Comparison of ENCODE assay signal across 1 cellular context in the genomic region with DNA sequence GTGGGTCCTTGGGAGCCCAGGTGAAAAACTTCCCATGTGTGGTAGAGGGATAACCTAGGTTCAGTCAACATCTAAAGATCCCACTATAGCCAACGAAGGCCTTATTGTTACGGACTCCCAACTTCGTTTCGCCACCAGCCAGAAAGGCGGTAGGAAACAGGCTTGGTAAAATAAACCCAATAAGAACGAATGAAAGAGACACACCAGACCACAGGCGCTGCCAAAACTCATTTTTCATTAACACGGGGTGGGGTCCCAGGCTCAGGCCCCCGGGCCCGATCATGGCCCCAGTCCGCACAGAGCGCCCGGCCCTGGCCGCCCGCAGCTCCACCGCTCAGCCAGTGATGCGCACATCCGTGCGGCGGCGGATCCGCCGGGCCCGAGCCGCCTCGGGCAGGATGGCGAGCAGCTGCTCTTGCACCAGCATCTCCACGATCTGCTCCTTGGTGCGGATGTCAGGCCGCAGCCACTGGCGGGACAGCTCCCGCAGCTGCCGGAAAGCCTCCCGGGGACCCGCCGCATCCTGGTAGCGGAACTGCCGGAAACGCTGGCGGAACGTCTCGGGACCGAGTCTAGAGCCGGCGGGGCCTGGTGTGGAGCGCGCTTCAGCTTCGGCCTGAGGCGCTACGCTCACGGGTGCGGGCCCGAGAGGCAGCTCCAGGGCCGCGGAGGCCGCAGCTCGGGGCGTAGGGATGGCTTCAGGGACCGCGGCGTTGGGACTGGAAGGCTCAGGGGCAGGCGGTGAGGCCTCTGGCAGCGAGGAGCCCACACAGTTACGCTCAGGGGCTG.
TF ChIP-seq lines count a peak whose summit lies in the region.

No MANE protein-coding gene starts in this region.

TF ChIP-seq in HepG2, 621 proteins besides CTCF, POLR2A, EP300 and RAD21 (continued from another document and continues in another):
- TF ChIP-seq ZKSCAN5 (CRISPR knock-in tag; IDR thresholded peaks at IDR 0.05) (peak; percentile 24; the same call in 1 of the 2 replicates), ZSCAN22 (CRISPR knock-in tag; IDR thresholded peaks at IDR 0.05) (0 out of 2 replicates have a peak, but pooled peaks have one; percentile 65), GFI1 (CRISPR knock-in tag; IDR thresholded peaks at IDR 0.05; ENCODE audit: borderline replicate concordance) (no peak), NR0B2 (CRISPR knock-in tag; IDR thresholded peaks at IDR 0.05) (no peak), ZNF274 (CRISPR knock-in tag; IDR thresholded peaks at IDR 0.05) (peak; percentile 89; the same call in 1 of the 2 replicates), GMEB1 (CRISPR knock-in tag; IDR thresholded peaks at IDR 0.05; ENCODE audit: borderline replicate concordance) (no peak), PBX3 (CRISPR knock-in tag; IDR thresholded peaks at IDR 0.05; ENCODE audit: borderline replicate concordance) (0 out of 2 replicates have a peak, but pooled peaks have one; percentile 70), ZBTB7B (CRISPR knock-in tag; IDR thresholded peaks at IDR 0.05) (peak; percentile 13; the same call in 1 of the 2 replicates), PAWR (CRISPR knock-in tag; IDR thresholded peaks at IDR 0.05; ENCODE audit: borderline replicate concordance) (peak; percentile 88; the same call in 1 of the 2 replicates), SRSF4 (IDR thresholded peaks at IDR 0.05; ENCODE audit: low read depth, low read length, poor library complexity, severe bottlenecking) (no peak), KAT7 (CRISPR knock-in tag; IDR thresholded peaks at IDR 0.05; ENCODE audit: borderline replicate concordance) (peak; percentile 93; the same call in 1 of the 2 replicates), NFKB2 (CRISPR knock-in tag; IDR thresholded peaks at IDR 0.05; ENCODE audit: borderline replicate concordance) (no peak; the same call in 1 of the 2 replicates), DR1 (CRISPR knock-in tag; IDR thresholded peaks at IDR 0.05) (no peak), AGO2 (optimal IDR thresholded peaks at IDR 0.05; ENCODE audit: low read depth, low read length) (peak; percentile 99), ZNF224 (CRISPR knock-in tag; IDR thresholded peaks at IDR 0.05) (no peak), TCF7 (IDR thresholded peaks at IDR 0.05; ENCODE audit: low read depth) (no peak), ZNF607 (CRISPR knock-in tag; IDR thresholded peaks at IDR 0.05; ENCODE audit: borderline replicate concordance) (no peak; the same call in 1 of the 2 replicates), ZNF709 (CRISPR knock-in tag; IDR thresholded peaks at IDR 0.05) (no peak; the same call in 1 of the 2 replicates), KDM6A (CRISPR knock-in tag; IDR thresholded peaks at IDR 0.05; ENCODE audit: low read depth) (no peak), ZSCAN30 (CRISPR knock-in tag; IDR thresholded peaks at IDR 0.05) (no peak; the same call in none of the 2 replicates), RBFOX2 (IDR thresholded peaks at IDR 0.05; ENCODE audit: low read depth, low read length) (no peak), ZNF615 (CRISPR knock-in tag; IDR thresholded peaks at IDR 0.05; ENCODE audit: borderline replicate concordance) (no peak), GPBP1L1 (CRISPR knock-in tag; IDR thresholded peaks at IDR 0.05) (no peak), ZNF362 (CRISPR knock-in tag; IDR thresholded peaks at IDR 0.05; ENCODE audit: borderline replicate concordance) (no peak), ZNF563 (CRISPR knock-in tag; IDR thresholded peaks at IDR 0.05) (no peak), TFE3 (CRISPR knock-in tag; IDR thresholded peaks at IDR 0.05) (no peak; the same call in 1 of the 2 replicates), RFX5 (IDR thresholded peaks at IDR 0.05; ENCODE audit: low read depth, low read length) (no peak), ZNF501 (CRISPR knock-in tag; IDR thresholded peaks at IDR 0.05) (no peak), ZNF749 (CRISPR knock-in tag; IDR thresholded peaks at IDR 0.05; ENCODE audit: borderline replicate concordance) (no peak), ZNF256 (CRISPR knock-in tag; conservative IDR thresholded peaks at IDR 0.05) (peak; percentile 65; the same call in 1 of the 2 replicates), KLF11 (CRISPR knock-in tag; IDR thresholded peaks at IDR 0.05) (no peak; the same call in 1 of the 2 replicates), ZNF34 (CRISPR knock-in tag; IDR thresholded peaks at IDR 0.05; ENCODE audit: borderline replicate concordance) (no peak), KAT8 (CRISPR knock-in tag; IDR thresholded peaks at IDR 0.05) (no peak), TOPORS (CRISPR knock-in tag; IDR thresholded peaks at IDR 0.05) (no peak; the same call in 1 of the 2 replicates), GATA4 (IDR thresholded peaks at IDR 0.05; ENCODE audit: borderline replicate concordance, low read depth) (no peak), CENPT (CRISPR knock-in tag; IDR thresholded peaks at IDR 0.05; ENCODE audit: low read depth) (no peak), GTF2F1 (IDR thresholded peaks at IDR 0.05; ENCODE audit: low read length) (no peak), DPF2 (CRISPR knock-in tag; IDR thresholded peaks at IDR 0.05; ENCODE audit: borderline replicate concordance, low read depth) (no peak), SP4 (CRISPR knock-in tag; IDR thresholded peaks at IDR 0.05) (no peak; the same call in 1 of the 2 replicates)
- TF ChIP-seq, protein P1, sequence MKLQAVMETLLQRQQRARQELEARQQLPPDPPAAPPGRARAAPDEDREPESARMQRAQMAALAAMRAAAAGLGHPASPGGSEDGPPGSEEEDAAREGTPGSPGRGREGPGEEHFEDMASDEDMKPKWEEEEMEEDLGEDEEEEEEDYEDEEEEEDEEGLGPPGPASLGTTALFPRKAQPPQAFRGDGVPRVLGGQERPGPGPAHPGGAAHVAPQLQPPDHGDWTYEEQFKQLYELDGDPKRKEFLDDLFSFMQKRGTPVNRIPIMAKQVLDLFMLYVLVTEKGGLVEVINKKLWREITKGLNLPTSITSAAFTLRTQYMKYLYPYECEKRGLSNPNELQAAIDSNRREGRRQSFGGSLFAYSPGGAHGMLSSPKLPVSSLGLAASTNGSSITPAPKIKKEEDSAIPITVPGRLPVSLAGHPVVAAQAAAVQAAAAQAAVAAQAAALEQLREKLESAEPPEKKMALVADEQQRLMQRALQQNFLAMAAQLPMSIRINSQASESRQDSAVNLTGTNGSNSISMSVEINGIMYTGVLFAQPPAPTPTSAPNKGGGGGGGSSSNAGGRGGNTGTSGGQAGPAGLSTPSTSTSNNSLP (IDR thresholded peaks at IDR 0.05; ENCODE audit: low read depth, low read length), result no peak
- TF ChIP-seq, protein P2, sequence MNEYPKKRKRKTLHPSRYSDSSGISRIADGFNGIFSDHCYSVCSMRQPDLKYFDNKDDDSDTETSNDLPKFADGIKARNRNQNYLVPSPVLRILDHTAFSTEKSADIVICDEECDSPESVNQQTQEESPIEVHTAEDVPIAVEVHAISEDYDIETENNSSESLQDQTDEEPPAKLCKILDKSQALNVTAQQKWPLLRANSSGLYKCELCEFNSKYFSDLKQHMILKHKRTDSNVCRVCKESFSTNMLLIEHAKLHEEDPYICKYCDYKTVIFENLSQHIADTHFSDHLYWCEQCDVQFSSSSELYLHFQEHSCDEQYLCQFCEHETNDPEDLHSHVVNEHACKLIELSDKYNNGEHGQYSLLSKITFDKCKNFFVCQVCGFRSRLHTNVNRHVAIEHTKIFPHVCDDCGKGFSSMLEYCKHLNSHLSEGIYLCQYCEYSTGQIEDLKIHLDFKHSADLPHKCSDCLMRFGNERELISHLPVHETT (CRISPR knock-in tag; conservative IDR thresholded peaks at IDR 0.05), result no peak
- TF ChIP-seq, protein P3, sequence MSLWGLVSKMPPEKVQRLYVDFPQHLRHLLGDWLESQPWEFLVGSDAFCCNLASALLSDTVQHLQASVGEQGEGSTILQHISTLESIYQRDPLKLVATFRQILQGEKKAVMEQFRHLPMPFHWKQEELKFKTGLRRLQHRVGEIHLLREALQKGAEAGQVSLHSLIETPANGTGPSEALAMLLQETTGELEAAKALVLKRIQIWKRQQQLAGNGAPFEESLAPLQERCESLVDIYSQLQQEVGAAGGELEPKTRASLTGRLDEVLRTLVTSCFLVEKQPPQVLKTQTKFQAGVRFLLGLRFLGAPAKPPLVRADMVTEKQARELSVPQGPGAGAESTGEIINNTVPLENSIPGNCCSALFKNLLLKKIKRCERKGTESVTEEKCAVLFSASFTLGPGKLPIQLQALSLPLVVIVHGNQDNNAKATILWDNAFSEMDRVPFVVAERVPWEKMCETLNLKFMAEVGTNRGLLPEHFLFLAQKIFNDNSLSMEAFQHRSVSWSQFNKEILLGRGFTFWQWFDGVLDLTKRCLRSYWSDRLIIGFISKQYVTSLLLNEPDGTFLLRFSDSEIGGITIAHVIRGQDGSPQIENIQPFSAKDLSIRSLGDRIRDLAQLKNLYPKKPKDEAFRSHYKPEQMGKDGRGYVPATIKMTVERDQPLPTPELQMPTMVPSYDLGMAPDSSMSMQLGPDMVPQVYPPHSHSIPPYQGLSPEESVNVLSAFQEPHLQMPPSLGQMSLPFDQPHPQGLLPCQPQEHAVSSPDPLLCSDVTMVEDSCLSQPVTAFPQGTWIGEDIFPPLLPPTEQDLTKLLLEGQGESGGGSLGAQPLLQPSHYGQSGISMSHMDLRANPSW (CRISPR knock-in tag; IDR thresholded peaks at IDR 0.05; ENCODE audit: borderline replicate concordance), result no peak; the same call in 1 of the 2 replicates
- TF ChIP-seq, protein P4, sequence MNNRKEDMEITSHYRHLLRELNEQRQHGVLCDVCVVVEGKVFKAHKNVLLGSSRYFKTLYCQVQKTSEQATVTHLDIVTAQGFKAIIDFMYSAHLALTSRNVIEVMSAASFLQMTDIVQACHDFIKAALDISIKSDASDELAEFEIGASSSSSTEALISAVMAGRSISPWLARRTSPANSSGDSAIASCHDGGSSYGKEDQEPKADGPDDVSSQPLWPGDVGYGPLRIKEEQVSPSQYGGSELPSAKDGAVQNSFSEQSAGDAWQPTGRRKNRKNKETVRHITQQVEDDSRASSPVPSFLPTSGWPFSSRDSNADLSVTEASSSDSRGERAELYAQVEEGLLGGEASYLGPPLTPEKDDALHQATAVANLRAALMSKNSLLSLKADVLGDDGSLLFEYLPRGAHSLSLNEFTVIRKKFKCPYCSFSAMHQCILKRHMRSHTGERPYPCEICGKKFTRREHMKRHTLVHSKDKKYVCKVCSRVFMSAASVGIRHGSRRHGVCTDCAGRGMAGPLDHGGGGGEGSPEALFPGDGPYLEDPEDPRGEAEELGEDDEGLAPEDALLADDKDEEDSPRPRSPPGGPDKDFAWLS (CRISPR knock-in tag; IDR thresholded peaks at IDR 0.05; ENCODE audit: borderline replicate concordance), result peak; percentile 15; the same call in 1 of the 2 replicates
